In the genomic region with DNA sequence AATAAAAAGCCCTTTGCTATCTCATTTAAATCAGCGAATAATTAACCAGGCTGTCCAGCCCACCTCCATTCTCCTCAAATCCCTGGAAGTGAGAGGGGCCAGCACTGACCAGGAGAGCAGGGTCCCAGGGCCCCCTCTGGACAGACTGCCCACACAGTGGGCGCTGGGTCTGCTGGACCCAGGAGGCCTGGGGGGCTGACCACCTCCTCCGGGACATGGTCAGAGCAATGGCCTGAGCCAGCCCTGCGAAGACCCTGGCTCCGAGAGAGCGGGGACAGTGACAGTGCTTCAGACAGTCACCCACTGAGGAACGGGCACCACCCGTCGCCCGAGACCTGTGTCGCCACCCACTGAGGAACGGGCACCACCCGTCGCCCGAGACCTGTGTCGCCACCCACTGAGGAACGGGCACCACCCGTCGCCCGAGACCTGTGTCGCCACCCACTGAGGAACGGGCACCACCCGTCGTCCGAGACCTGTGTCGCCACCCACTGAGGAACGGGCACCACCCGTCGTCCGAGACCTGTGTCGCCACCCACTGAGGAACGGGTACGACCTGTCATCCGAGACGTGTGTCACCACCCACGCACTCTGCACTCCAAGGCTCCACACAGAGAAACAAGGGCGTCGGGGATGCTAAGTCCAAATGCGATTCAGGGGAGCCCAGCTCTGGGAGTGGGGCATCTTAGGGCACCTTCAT, we compare ENCODE assay signal across 4 cellular contexts. TPM values are rescaled to one million over a fixed set of nuclear protein-coding genes. Genes with fewer than 3 reads are reported as not detected.
"Had no signal": no experiment of that assay in that cellular context is flagged by ENCODE, and none has a peak within 500 bp of the region (broad histone marks: within the 10 kb centered on the region; RNA-seq: fewer than 3 reads in every experiment).

No MANE protein-coding gene starts in this region.

RNA-seq across cellular contexts. Expression of gene TMEM179, which starts 32.4 kb away (rescaled TPM):
- polyA plus RNA-seq: GM23248, HepG2, IgD-negative memory B cell, K562 had no signal

RNA-seq across cellular contexts. Expression of gene C14orf180, which starts 57.4 kb away (rescaled TPM):
- polyA plus RNA-seq: GM23248, HepG2, IgD-negative memory B cell, K562 had no signal
